ENCODE assay signal across 10 cellular contexts in genomic region chr5:50856720-50857119, GRCh38.
DNase-seq lines count a peak whose midpoint lies in the region; ATAC-seq lines count a peak whose summit lies in the region.
"Had no signal": no experiment of that assay in that cellular context is flagged by ENCODE, and none has a peak within 500 bp of the region (broad histone marks: within the 10 kb centered on the region; RNA-seq: fewer than 3 reads in every experiment).

No MANE protein-coding gene starts in this region.

- no peaks in the 10 kb centered on the region for H3K9me3 Mint-ChIP-seq in activated naive CD4-positive, alpha-beta T cell treated with anti-CD3 and anti-CD28 coated beads, Interleukin-2, amount 10 ng/mL, durations not matched to agents 7 days and 5 days
- H3K9me3 Mint-ChIP-seq: activated T-cell treated with anti-CD3 and anti-CD28 coated beads, Interleukin-2, amount 50 U/mL, for 4 hours had no signal

- H3K4me1 Mint-ChIP-seq in activated naive CD4-positive, alpha-beta T cell treated with anti-CD3 and anti-CD28 coated beads, Interleukin-2, amount 10 ng/mL, durations not matched to agents 7 days and 5 days = peaks cover 10% of the 10 kb centered on the region

- H3K27ac Mint-ChIP-seq in activated naive CD4-positive, alpha-beta T cell treated with anti-CD3 and anti-CD28 coated beads, Interleukin-2, amount 10 ng/mL, durations not matched to agents 7 days and 5 days = no peak overlapping the region

- ATAC-seq in GM18861 (IDR thresholded peaks at IDR 0.05; ENCODE audit: unreplicated experiment) = peak; percentile 70
- peak; percentile 77 for ATAC-seq in GM21786 (IDR thresholded peaks at IDR 0.05; ENCODE audit: unreplicated experiment)
- peak; percentile 66 for ATAC-seq in HG03460 (IDR thresholded peaks at IDR 0.05; ENCODE audit: unreplicated experiment)
- ATAC-seq: activated T-cell treated with anti-CD3 and anti-CD28 coated beads, Interleukin-2, amount 50 U/mL, for 4 hours had no signal

- peaks cover 16% of the 10 kb centered on the region for H3K27me3 Mint-ChIP-seq in activated naive CD4-positive, alpha-beta T cell treated with anti-CD3 and anti-CD28 coated beads, Interleukin-2, amount 10 ng/mL, durations not matched to agents 7 days and 5 days

- no peak overlapping the region for H3K4me3 Mint-ChIP-seq in activated naive CD4-positive, alpha-beta T cell treated with anti-CD3 and anti-CD28 coated beads, Interleukin-2, amount 10 ng/mL, durations not matched to agents 7 days and 5 days
- H3K4me3 Mint-ChIP-seq: activated T-cell treated with anti-CD3 and anti-CD28 coated beads, Interleukin-2, amount 50 U/mL, for 4 hours had no signal

- H3K36me3 Mint-ChIP-seq in activated naive CD4-positive, alpha-beta T cell treated with anti-CD3 and anti-CD28 coated beads, Interleukin-2, amount 10 ng/mL, durations not matched to agents 7 days and 5 days = no peaks in the 10 kb centered on the region

- intact Hi-C loops in posterior cingulate gyrus (cut with DNase I) = no loop called here

- DNase-seq in medulla oblongata (ENCODE audit: extremely low spot score) (peak; percentile 68), posterior cingulate gyrus (no peak), NCI-H82 (lab: John Stamatoyannopoulos, UW) (no peak)
- no peak for DNase-seq in stimulated activated CD4-positive, alpha-beta T cell treated with anti-CD3 and anti-CD28 coated beads, Interleukin-4, amount 100 ng/mL, for 1 hour
- DNase-seq in activated naive CD4-positive, alpha-beta T cell treated with anti-CD3 and anti-CD28 coated beads, Interleukin-2, amount 10 ng/mL, durations not matched to agents 7 days and 5 days = no peak
- DNase-seq: activated T-cell treated with anti-CD3 and anti-CD28 coated beads, Interleukin-2, amount 50 U/mL, for 4 hours; SW 1271 had no signal

- CTCF ChIA-PET in activated naive CD4-positive, alpha-beta T cell treated with anti-CD3 and anti-CD28 coated beads, Interleukin-2, amount 10 ng/mL, durations not matched to agents 7 days and 5 days (lab: Charles Lee) = no interaction called here
